3 cellular contexts compared by ENCODE assay signal in the genomic region with DNA sequence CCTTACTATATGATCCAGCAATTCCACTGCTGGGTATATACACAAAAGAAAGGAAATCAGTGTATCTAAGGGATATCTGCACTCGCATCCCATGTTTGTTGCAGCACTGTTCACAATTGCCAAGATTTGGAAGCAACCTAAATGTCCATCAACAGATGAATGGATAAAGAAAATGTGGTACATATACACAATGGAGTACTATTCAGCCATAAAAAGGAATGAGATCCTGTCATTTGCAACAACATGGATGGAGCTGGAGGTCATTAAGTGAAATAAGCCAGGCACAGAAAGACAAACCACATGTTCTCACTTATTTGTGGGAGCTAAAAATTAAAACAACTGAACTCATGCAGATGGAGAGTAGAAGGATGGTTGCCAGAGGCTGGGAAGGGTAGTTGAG.
DNase-seq lines count a peak whose midpoint lies in the region; ATAC-seq and TF ChIP-seq lines count a peak whose summit lies in the region.
"Not testable (repeated sequence)": the region's sequence is repeated elsewhere in the genome, so short reads cannot be mapped to it uniquely, and the experiment has no call there.

No MANE protein-coding gene starts in this region.

- peaks cover 66% of the 10 kb centered on the region for H3K27me3 Mint-ChIP-seq in nephron progenitor cell (ENCODE audit: low read depth, poor library complexity)

- H3K4me1 ChIP-seq in HEK293 (ENCODE audit: control insufficient read depth, insufficient read depth, low read length) = not testable (repeated sequence)

- not testable (repeated sequence) for H3K27ac ChIP-seq in HEK293 (ENCODE audit: extremely low read depth, low read depth, low read length)

- H3K4me3 ChIP-seq in HEK293 (ENCODE audit: low read depth, low read length) = not testable (repeated sequence)

- H3K27ac Mint-ChIP-seq in nephron progenitor cell = peak overlapping the region; percentile 18

- POLR2A ChIA-PET in HEK293 (lab: Yijun Ruan, JAX) = not testable (repeated sequence)

- H3K9me3 ChIP-seq in HEK293 (ENCODE audit: control insufficient read depth, insufficient read depth, low read depth, low read length) = not testable (repeated sequence)

- ATAC-seq in SK-N-SH treated with all-trans-retinoic acid at 6 μM for 48 hours = not testable (repeated sequence)

- CTCF ChIA-PET in HEK293 (lab: Yijun Ruan, JAX) = interaction anchor here (1.5 kb wide), 1 partner anchor 14 kb away, joined by 7 read pairs; no protein-coding TSS in a partner anchor

- H3K9me3 Mint-ChIP-seq in nephron progenitor cell = peaks cover 10% of the 10 kb centered on the region

- not testable (repeated sequence) for H3K4me1 Mint-ChIP-seq in nephron progenitor cell

- H3K36me3 ChIP-seq in HEK293 (ENCODE audit: control insufficient read depth in 2 of 2, insufficient read depth in 1 of 2, low read length in 2 of 2) = not testable (repeated sequence)

- not testable (repeated sequence) for TF ChIP-seq CTCF in HEK293 (tag by site-specific recombination; IDR thresholded peaks at IDR 0.05); nephron progenitor cell (IDR thresholded peaks at IDR 0.05)

- not testable (repeated sequence) for DNase-seq in nephron progenitor cell

- H3K4me3 Mint-ChIP-seq in nephron progenitor cell = not testable (repeated sequence)

- H3K36me3 Mint-ChIP-seq in nephron progenitor cell (ENCODE audit: low read depth) = not testable (repeated sequence)

TF ChIP-seq in HEK293, 187 proteins besides CTCF, POLR2A, EP300 and RAD21:
- peak; percentile 71; the same call in 1 of the 2 replicates for TF ChIP-seq ZNF146 (tag by site-specific recombination; IDR thresholded peaks at IDR 0.05)

TF ChIP-seq in SK-N-SH treated with all-trans-retinoic acid at 6 μM for 48 hours, 23 proteins besides CTCF, POLR2A, EP300 and RAD21:
- TF ChIP-seq ZNF70 (CRISPR knock-in tag; IDR thresholded peaks at IDR 0.05) (peak; percentile 47; the same call in 1 of the 2 replicates), ZNF8 (CRISPR knock-in tag; IDR thresholded peaks at IDR 0.05) (peak; percentile 94)
